14 cellular contexts compared by ENCODE assay signal in the genomic region with DNA sequence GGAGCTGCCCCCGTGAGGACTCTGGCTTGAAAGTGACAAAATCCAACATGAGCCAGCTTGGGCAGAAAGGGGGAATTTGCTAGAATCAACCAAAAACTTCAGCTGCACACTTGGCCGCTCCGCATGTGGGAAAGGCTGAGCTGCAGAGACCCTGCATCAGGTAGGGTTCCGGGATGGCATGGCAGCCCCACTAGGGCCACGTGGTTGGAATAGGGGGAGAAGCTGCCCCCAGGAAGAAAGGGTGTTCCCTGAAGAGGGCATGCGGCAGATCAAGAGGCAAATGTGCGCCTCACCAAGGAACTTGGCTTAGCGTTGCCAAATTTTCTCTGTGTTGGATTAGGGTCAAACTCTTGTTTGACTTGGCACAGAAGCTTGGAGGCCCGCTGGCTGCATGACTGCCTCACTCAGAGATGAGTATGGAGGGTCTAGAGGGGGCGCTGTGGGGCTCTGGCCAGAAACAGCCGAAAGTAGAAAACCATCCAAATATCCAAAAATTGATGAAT. TPM values are rescaled to one million over a fixed set of nuclear protein-coding genes. Genes with fewer than 3 reads are reported as not detected.
DNase-seq lines count a peak whose midpoint lies in the region; ATAC-seq and TF ChIP-seq lines count a peak whose summit lies in the region.
"Had no signal": no experiment of that assay in that cellular context is flagged by ENCODE, and none has a peak within 500 bp of the region (broad histone marks: within the 10 kb centered on the region; RNA-seq: fewer than 3 reads in every experiment).

No MANE protein-coding gene starts in this region.

- no peaks in the 10 kb centered on the region for H3K9me3 Mint-ChIP-seq in HFFc6

- H3K4me3 ChIP-seq in BE2C (ENCODE audit: low read depth, low read length): no peak overlapping the region
- H3K4me3 ChIP-seq: skin epidermis, upper lobe of left lung had no signal

- H3K4me1 Mint-ChIP-seq in HFFc6 (ENCODE audit: low read depth): peaks cover 8% of the 10 kb centered on the region; the same call in 1 of the 2 replicates

- ATAC-seq in HG02678 (IDR thresholded peaks at IDR 0.05; ENCODE audit: unreplicated experiment): no peak

- DNase-seq in BE2C: no peak
- DNase-seq in HFFc6: no peak
- peak; percentile 68 for DNase-seq in astrocyte of the hippocampus (ENCODE audit: low read depth, low spot score)
- DNase-seq in iPS-NIHi7 (ENCODE audit: extremely low spot score): peak; percentile 54
- no peak for DNase-seq in glomerular visceral epithelial cell (ENCODE audit: extremely low spot score)
- DNase-seq in A172 (ENCODE audit: low spot score): no peak
- no peak for DNase-seq in NCI-H1436 (lab: John Stamatoyannopoulos, UW)
- DNase-seq: effector memory CD4-positive, alpha-beta T cell; NCI-H1417; upper lobe of left lung had no signal

- no peaks in the 10 kb centered on the region for H3K9me3 ChIP-seq in BE2C
- H3K9me3 ChIP-seq: upper lobe of left lung had no signal

- H3K36me3 Mint-ChIP-seq in HFFc6 (ENCODE audit: low read depth): no peaks in the 10 kb centered on the region

- TF ChIP-seq CTCF in BE2C (IDR thresholded peaks at IDR 0.05; ENCODE audit: low read depth, low read length): peak; percentile 24
- TF ChIP-seq CTCF in HFFc6 (IDR thresholded peaks at IDR 0.05): peak; percentile 41; the same call in 1 of the 2 replicates

- H3K4me3 Mint-ChIP-seq in HFFc6: no peak overlapping the region

- no peak overlapping the region for H3K27ac Mint-ChIP-seq in HFFc6

- H3K4me1 ChIP-seq in BE2C: no peaks in the 10 kb centered on the region
- H3K4me1 ChIP-seq: upper lobe of left lung had no signal

- peaks cover 16% of the 10 kb centered on the region for H3K27me3 Mint-ChIP-seq in HFFc6 (ENCODE audit: insufficient read depth)

- no peaks in the 10 kb centered on the region for H3K27me3 ChIP-seq in BE2C
- H3K27me3 ChIP-seq: upper lobe of left lung had no signal

- no peaks in the 10 kb centered on the region for H3K36me3 ChIP-seq in BE2C
- H3K36me3 ChIP-seq: upper lobe of left lung had no signal

RNA-seq across cellular contexts. Expression of a gene that starts 29.2 kb away (rescaled TPM):
- 0.32 TPM for polyA plus RNA-seq in BE2C (2012; ENCODE audit: insufficient read depth, insufficient read length, low read depth)
- under 1 TPM in 3 of 6 experiments, not detected in 3; 0.05 to 0.07 (median 0.05) TPM for total RNA-seq in HFFc6 (2021; fragmentation: NEBNext Ultra II Directional; extraction: Animal tissue kit (Norgen Biotek cat#: 25700))
- not detected in 2 replicates for total RNA-seq in A172 (2014; rRNA removed; shearing (Covaris generic))
- total RNA-seq: T-helper 2 cell treated with Interferon-gamma antibody and Interleukin-4, amounts not matched to agents 100 ng/mL and 5 ng/mL, for 36 hours had no signal
- polyA plus RNA-seq: BJ had no signal

RNA-seq across cellular contexts. Expression of a gene that starts 38.9 kb away (rescaled TPM):
- polyA plus RNA-seq in BE2C (2012; ENCODE audit: insufficient read depth, insufficient read length, low read depth): not detected
- not detected for total RNA-seq in HFFc6 (2021; fragmentation: NEBNext Ultra II Directional; extraction: Animal tissue kit (Norgen Biotek cat#: 25700))
- total RNA-seq in A172 (2014; rRNA removed; shearing (Covaris generic)): not detected in 2 replicates
- total RNA-seq: T-helper 2 cell treated with Interferon-gamma antibody and Interleukin-4, amounts not matched to agents 100 ng/mL and 5 ng/mL, for 36 hours; upper lobe of left lung had no signal
- polyA plus RNA-seq: BJ had no signal

RNA-seq across cellular contexts. Expression of a gene that starts 60.0 kb away (rescaled TPM):
- 55.7 TPM for polyA plus RNA-seq in BE2C (2012; ENCODE audit: insufficient read depth, insufficient read length, low read depth)
- 10 to 100 TPM; 76.3 to 94.1 (median 89.1) TPM for total RNA-seq in HFFc6 (2021; fragmentation: NEBNext Ultra II Directional; extraction: Animal tissue kit (Norgen Biotek cat#: 25700))
- total RNA-seq in A172 (2014; rRNA removed; shearing (Covaris generic)): 7.2 and 8.1 TPM in 2 replicates

Comparison
In these comparisons a context has a peak if more than half of its experiments do, and no peak if none do; other contexts are left out.
1. DNase-seq: peak in astrocyte of the hippocampus (single experiment) and iPS-NIHi7 (single experiment); none in BE2C (single experiment), HFFc6 (single experiment), glomerular visceral epithelial cell (single experiment), A172 (single experiment) and NCI-H1436 (single experiment).